17 cellular contexts compared by ENCODE assay signal in genomic region chr15:68366314-68366713, GRCh38.
DNase-seq lines count a peak whose midpoint lies in the region; ATAC-seq and TF ChIP-seq lines count a peak whose summit lies in the region.
"Had no signal": no experiment of that assay in that cellular context is flagged by ENCODE, and none has a peak within 500 bp of the region (broad histone marks: within the 10 kb centered on the region; RNA-seq: fewer than 3 reads in every experiment).

No MANE protein-coding gene starts in this region.

- WGBS in H9 (ENCODE audit: extremely low coverage, insufficient read length, low lambda C conversion rate) = no CpG with 5 or more reads among the region's 9 CpGs
- 56 to 64% methylated on average over 8 to 9 of the region's 9 CpGs for WGBS in upper lobe of left lung, 2 donors

- H2AFZ ChIP-seq in H9 (ENCODE audit: low read length) = no peak overlapping the region

- ATAC-seq in upper lobe of left lung (ENCODE audit: low FRiP score in 2 of 2) = no peak
- ATAC-seq: natural killer cell had no signal

- no peaks in the 10 kb centered on the region for H3K79me2 ChIP-seq in H9 (ENCODE audit: insufficient read depth, low read length)

- no peak for TF ChIP-seq EP300 in upper lobe of left lung (IDR thresholded peaks at IDR 0.05)

- no peaks in the 10 kb centered on the region for H3K79me1 ChIP-seq in H9 (ENCODE audit: insufficient read depth, low read depth, low read length, poor library complexity, severe bottlenecking)

- H2BK5ac ChIP-seq in H9 (ENCODE audit: insufficient read length, low read length) = no peak overlapping the region

- H4K5ac ChIP-seq in H9 (ENCODE audit: insufficient read length, low read depth, low read length) = no peak overlapping the region

- no peak overlapping the region for H2BK120ac ChIP-seq in H9 (ENCODE audit: low read depth, low read length, poor library complexity, severe bottlenecking)

- no peaks in the 10 kb centered on the region for H4K20me1 ChIP-seq in H9 (ENCODE audit: control insufficient read depth, insufficient read depth, insufficient read length)

- no peak overlapping the region for H4K8ac ChIP-seq in H9 (replicated peaks; ENCODE audit: insufficient read length, low read depth, low read length)

- H3K14ac ChIP-seq in H9 (ENCODE audit: insufficient read depth, low read length) = peak overlapping the region; percentile 28; the same call in 1 of the 2 replicates

- H3K27ac Mint-ChIP-seq in H9 (no peak overlapping the region; a peak in 1 of 7 replicates), osteocyte (ENCODE audit: unreplicated experiment) (peak overlapping the region; percentile 95)
- H3K27ac Mint-ChIP-seq: activated T-cell treated with anti-CD3 and anti-CD28 coated beads, Interleukin-2, amount 50 U/mL, for 24 hours; natural killer cell; stimulated activated naive CD8-positive, alpha-beta T cell treated with anti-CD3 and anti-CD28 coated beads, Interleukin-15, Interleukin-2, amounts not matched to agents 100 ng/mL and 50 ng/mL, for 24 hours had no signal

- H3K27ac ChIP-seq in H9 (ENCODE audit: insufficient read length, low read depth, low read length) (no peak overlapping the region), brain microvascular endothelial cell (no peak overlapping the region), upper lobe of left lung (no peak overlapping the region)
- H3K27ac ChIP-seq: 22Rv1, HL-60 had no signal

- peak overlapping the region; percentile 57 for H3K18ac ChIP-seq in H9 (ENCODE audit: insufficient read length, low read depth, low read length)

- TF ChIP-seq POLR2A in upper lobe of left lung (IDR thresholded peaks at IDR 0.05) = no peak

- no peak overlapping the region for H3T11ph ChIP-seq in H9 (ENCODE audit: low read length)

- no peaks in the 10 kb centered on the region for H3K23me2 ChIP-seq in H9 (ENCODE audit: insufficient read length, low read depth, low read length, poor library complexity, severe bottlenecking)

- no peak overlapping the region for H2AK5ac ChIP-seq in H9 (ENCODE audit: insufficient read length, low read length)

- H3K36me3 Mint-ChIP-seq in H9 (ENCODE audit: insufficient read depth in 1 of 3, low read depth in 3 of 3) (no peaks in the 10 kb centered on the region), osteocyte (ENCODE audit: unreplicated experiment) (peaks cover 59% of the 10 kb centered on the region)
- H3K36me3 Mint-ChIP-seq: natural killer cell had no signal

- H3K9me3 ChIP-seq in H9 (ENCODE audit: control insufficient read depth, low read depth, low read length) (no peaks in the 10 kb centered on the region), upper lobe of left lung (no peaks in the 10 kb centered on the region)
- H3K9me3 ChIP-seq: sigmoid colon had no signal

- H3K9ac ChIP-seq in H9 (ENCODE audit: extremely low read depth, insufficient read length, low read length) = no peak overlapping the region

- no peak overlapping the region for H2BK20ac ChIP-seq in H9 (ENCODE audit: low read depth, low read length, poor library complexity, severe bottlenecking)

- H3K27me3 Mint-ChIP-seq in H9 (ENCODE audit: low read depth) (peaks cover 8% of the 10 kb centered on the region), osteocyte (ENCODE audit: unreplicated experiment) (no peaks in the 10 kb centered on the region)
- H3K27me3 Mint-ChIP-seq: stimulated activated naive CD8-positive, alpha-beta T cell treated with anti-CD3 and anti-CD28 coated beads, Interleukin-15, Interleukin-2, amounts not matched to agents 100 ng/mL and 50 ng/mL, for 24 hours had no signal

- H3K27me3 ChIP-seq in H9 (ENCODE audit: insufficient read depth, low read length) (no peaks in the 10 kb centered on the region; the same call in 1 of the 2 replicates), brain microvascular endothelial cell (replicated peaks) (no peaks in the 10 kb centered on the region), upper lobe of left lung (no peaks in the 10 kb centered on the region)
- H3K27me3 ChIP-seq: sigmoid colon had no signal

- H3K23ac ChIP-seq in H9 (ENCODE audit: insufficient read length, low read depth, low read length) = no peak overlapping the region

- H2BK12ac ChIP-seq in H9 (ENCODE audit: insufficient read length, low read depth, low read length) = no peak overlapping the region

- TF ChIP-seq CTCF in H9 (conservative IDR thresholded peaks at IDR 0.05) (peak; percentile 59), brain microvascular endothelial cell (IDR thresholded peaks at IDR 0.05; ENCODE audit: low read depth, low read length, missing control alignments) (peak; percentile 30), osteocyte (IDR thresholded peaks at IDR 0.05) (peak; percentile 47), upper lobe of left lung (IDR thresholded peaks at IDR 0.05) (no peak)

- DNase-seq in DMS 273 (lab: John Stamatoyannopoulos, UW; ENCODE audit: unreplicated experiment) (peak; percentile 68), DMS 273 treated with DMSO at 0.1 percent for 48 hours (lab: John Stamatoyannopoulos, UW) (no peak), H9 (peak; percentile 52), brain microvascular endothelial cell (no peak), osteocyte (ENCODE audit: extremely low spot score, unreplicated experiment) (no peak), activated gamma-delta T cell treated with Interleukin-2 at 50 U/mL for 16 hours (no peak), upper lobe of left lung (no peak)
- DNase-seq in activated naive CD4-positive, alpha-beta T cell treated with Interleukin-2 at 50 U/mL for 16 hours = no peak
- DNase-seq: activated T-cell treated with anti-CD3 and anti-CD28 coated beads, Interleukin-2, amount 50 U/mL, for 24 hours; anterior cingulate cortex; effector memory CD4-positive, alpha-beta T cell; natural killer cell; NCI-H2081; sigmoid colon had no signal

- H3K4me1 ChIP-seq in H9 (ENCODE audit: insufficient read depth, low read length) (no peaks in the 10 kb centered on the region), upper lobe of left lung (peaks cover 0 to 35% (median 20%) of the 10 kb centered on the region in 4 donors)

- no peak overlapping the region for H3K4me2 ChIP-seq in H9 (ENCODE audit: insufficient read depth, insufficient read length, low read length)

- in situ Hi-C loops in brain microvascular endothelial cell (cut with HindIII; ENCODE audit: low pct_ligation_motif_present, low sequenced_read_pairs) = no loop called here

- H3K9me3 Mint-ChIP-seq in H9 (no peaks in the 10 kb centered on the region), osteocyte (ENCODE audit: unreplicated experiment) (no peaks in the 10 kb centered on the region)
- H3K9me3 Mint-ChIP-seq: activated T-cell treated with anti-CD3 and anti-CD28 coated beads, Interleukin-2, amount 50 U/mL, for 24 hours; natural killer cell; stimulated activated naive CD8-positive, alpha-beta T cell treated with anti-CD3 and anti-CD28 coated beads, Interleukin-15, Interleukin-2, amounts not matched to agents 100 ng/mL and 50 ng/mL, for 24 hours had no signal

- H3K4me1 Mint-ChIP-seq in H9 = peaks cover 6 to 10% of the 10 kb centered on the region in 2 experiments
- H3K4me1 Mint-ChIP-seq in osteocyte (ENCODE audit: unreplicated experiment) = peaks cover 66% of the 10 kb centered on the region
- H3K4me1 Mint-ChIP-seq: natural killer cell had no signal

- H3K4me3 ChIP-seq in brain microvascular endothelial cell (ENCODE audit: low read depth, low read length) (no peak overlapping the region), upper lobe of left lung (no peak overlapping the region)
- H3K4me3 ChIP-seq: sigmoid colon had no signal

- H3K56ac ChIP-seq in H9 (ENCODE audit: insufficient read length, low read depth, low read length) = no peak overlapping the region

- H3K4ac ChIP-seq in H9 (ENCODE audit: low read depth, low read length) = no peak overlapping the region

- H2BK15ac ChIP-seq in H9 (ENCODE audit: low read depth, low read length) = no peak overlapping the region

- no peak overlapping the region for H3K4me3 Mint-ChIP-seq in H9
- peak overlapping the region; percentile 22 for H3K4me3 Mint-ChIP-seq in osteocyte (ENCODE audit: unreplicated experiment)
- H3K4me3 Mint-ChIP-seq: activated T-cell treated with anti-CD3 and anti-CD28 coated beads, Interleukin-2, amount 50 U/mL, for 24 hours; natural killer cell had no signal

- H3K36me3 ChIP-seq in brain microvascular endothelial cell (replicated peaks) (peaks cover 41% of the 10 kb centered on the region), upper lobe of left lung (no peaks in the 10 kb centered on the region)
- H3K36me3 ChIP-seq: sigmoid colon had no signal

- no peak overlapping the region for H4K91ac ChIP-seq in H9 (ENCODE audit: insufficient read length, low read depth, low read length)

Comparison
In these comparisons a context has a peak if more than half of its experiments do, and no peak if none do; other contexts are left out.
1. DNase-seq: peak in DMS 273 (single experiment) and H9 (single experiment); none in DMS 273 treated with DMSO at 0.1 percent for 48 hours (single experiment), brain microvascular endothelial cell (single experiment), osteocyte (single experiment), activated gamma-delta T cell treated with Interleukin-2 at 50 U/mL for 16 hours (single experiment), upper lobe of left lung (0 of 2) and activated naive CD4-positive, alpha-beta T cell treated with Interleukin-2 at 50 U/mL for 16 hours (single experiment).
2. CTCF ChIP-seq: peak in H9 (single experiment), brain microvascular endothelial cell (single experiment) and osteocyte (single experiment); none in upper lobe of left lung (0 of 6).